27 cellular contexts compared by ENCODE assay signal in the genomic region with DNA sequence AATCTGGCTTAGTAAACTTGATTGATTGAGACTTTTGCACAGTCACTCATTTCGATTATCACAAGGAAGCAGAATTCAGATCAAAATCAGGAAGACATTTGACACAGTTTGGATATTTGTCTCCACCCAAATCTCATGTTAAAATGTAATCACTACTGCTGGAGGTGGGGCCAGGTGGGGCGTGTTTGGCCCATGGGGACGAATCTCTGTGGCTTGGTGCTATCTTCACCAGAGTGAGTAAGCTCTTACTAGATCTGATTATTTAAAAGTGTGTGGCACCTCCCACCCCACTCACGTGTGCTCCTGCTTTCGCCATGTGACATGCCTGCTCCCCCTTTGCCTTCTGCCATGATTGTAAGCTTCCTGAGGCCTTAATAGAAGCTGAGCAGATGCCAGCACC.
"Had no signal": no experiment of that assay in that cellular context is flagged by ENCODE, and none has a peak within 500 bp of the region (broad histone marks: within the 10 kb centered on the region; RNA-seq: fewer than 3 reads in every experiment).

No MANE protein-coding gene starts in this region.

- H3K9ac ChIP-seq: neural progenitor cell, parathyroid adenoma had no signal

- H3K4me3 Mint-ChIP-seq: activated CD4-positive, alpha-beta memory T cell treated with anti-CD3 and anti-CD28 coated beads, Interleukin-2, amount 10 ng/mL, durations not matched to agents 7 days and 5 days; activated CD4-positive, alpha-beta T cell treated with anti-CD3 and anti-CD28 coated beads, Interleukin-2, amount 10 ng/mL, durations not matched to agents 7 days and 5 days; activated naive CD8-positive, alpha-beta T cell; activated T-cell treated with anti-CD3 and anti-CD28 coated beads, Interleukin-2, amount 50 U/mL, for 72 hours; naive thymus-derived CD8-positive, alpha-beta T cell; neural progenitor cell; stimulated activated naive B cell treated with anti-CD40 and anti-IgM and Interleukin-4, amounts not matched to agents 10 μg/mL and 1 μg/mL and 100 μg/mL, for 72 hours; T-helper 2 cell treated with Interferon-gamma antibody and Interleukin-4, amounts not matched to agents 5 μg/mL and 100 μg/mL, for 36 hours had no signal

- H3K4me1 ChIP-seq: body of pancreas, heart left ventricle, left ventricle myocardium inferior, parathyroid adenoma, psoas muscle, suprapubic skin had no signal

- H3K27me3 ChIP-seq: body of pancreas, neural progenitor cell, suprapubic skin, tibial artery had no signal

- H3K27me3 Mint-ChIP-seq: activated naive CD8-positive, alpha-beta T cell had no signal

- H3K4me3 ChIP-seq: body of pancreas, heart left ventricle, left ventricle myocardium inferior, neural progenitor cell, psoas muscle, suprapubic skin, tibial artery had no signal

- H3K27ac Mint-ChIP-seq: activated CD4-positive, alpha-beta memory T cell treated with anti-CD3 and anti-CD28 coated beads, Interleukin-2, amount 10 ng/mL, durations not matched to agents 7 days and 5 days; activated CD4-positive, alpha-beta T cell treated with anti-CD3 and anti-CD28 coated beads, Interleukin-2, amount 10 ng/mL, durations not matched to agents 7 days and 5 days; activated naive CD8-positive, alpha-beta T cell; activated T-cell treated with anti-CD3 and anti-CD28 coated beads, Interleukin-2, amount 50 U/mL, for 72 hours; neural progenitor cell; stimulated activated naive B cell treated with anti-CD40 and anti-IgM and Interleukin-4, amounts not matched to agents 10 μg/mL and 1 μg/mL and 100 μg/mL, for 72 hours; T-helper 2 cell treated with Interferon-gamma antibody and Interleukin-4, amounts not matched to agents 5 μg/mL and 100 μg/mL, for 36 hours had no signal

- ATAC-seq: activated T-cell treated with anti-CD3 and anti-CD28 coated beads, Interleukin-2, amount 50 U/mL, for 72 hours; body of pancreas; esophagus mucosa; heart left ventricle; naive thymus-derived CD8-positive, alpha-beta T cell; psoas muscle; stimulated activated naive B cell treated with anti-CD40 and anti-IgM and Interleukin-4, amounts not matched to agents 10 μg/mL and 1 μg/mL and 100 μg/mL, for 72 hours had no signal

- H3K36me3 Mint-ChIP-seq: activated naive CD8-positive, alpha-beta T cell; naive thymus-derived CD8-positive, alpha-beta T cell; neural progenitor cell; stimulated activated naive B cell treated with anti-CD40 and anti-IgM and Interleukin-4, amounts not matched to agents 10 μg/mL and 1 μg/mL and 100 μg/mL, for 72 hours had no signal

- H3K36me3 ChIP-seq: heart left ventricle, left ventricle myocardium inferior, neural progenitor cell, suprapubic skin, tibial artery had no signal

- H3K9me3 ChIP-seq: body of pancreas, heart left ventricle, left ventricle myocardium inferior, psoas muscle, suprapubic skin, tibial artery had no signal

- H3K27ac ChIP-seq: body of pancreas, heart left ventricle, left ventricle myocardium inferior, neural progenitor cell, parathyroid adenoma, psoas muscle, suprapubic skin, tibial artery had no signal

- H3K9me3 Mint-ChIP-seq: activated CD4-positive, alpha-beta memory T cell treated with anti-CD3 and anti-CD28 coated beads, Interleukin-2, amount 10 ng/mL, durations not matched to agents 7 days and 5 days; activated CD4-positive, alpha-beta T cell treated with anti-CD3 and anti-CD28 coated beads, Interleukin-2, amount 10 ng/mL, durations not matched to agents 7 days and 5 days; activated T-cell treated with anti-CD3 and anti-CD28 coated beads, Interleukin-2, amount 50 U/mL, for 72 hours; T-helper 2 cell treated with Interferon-gamma antibody and Interleukin-4, amounts not matched to agents 5 μg/mL and 100 μg/mL, for 36 hours had no signal

- DNase-seq: activated CD4-positive, alpha-beta memory T cell treated with anti-CD3 and anti-CD28 coated beads, Interleukin-2, amount 10 ng/mL, durations not matched to agents 7 days and 5 days; activated CD4-positive, alpha-beta T cell treated with anti-CD3 and anti-CD28 coated beads, Interleukin-2, amount 10 ng/mL, durations not matched to agents 7 days and 5 days; activated CD4-positive, CD25-positive, alpha-beta regulatory T cell treated with anti-CD3 and anti-CD28 coated beads, Interleukin-2, amount 50 U/mL, for 72 hours; activated naive CD4-positive, alpha-beta T cell; activated T-cell treated with anti-CD3 and anti-CD28 coated beads for 4 hours; activated T-cell treated with anti-CD3 and anti-CD28 coated beads, Interleukin-2, amount 50 U/mL, for 72 hours; aorta; body of pancreas; cerebellar nuclear complex; cortex of kidney; foreskin fibroblast; heart left ventricle; left ventricle myocardium inferior; naive thymus-derived CD8-positive, alpha-beta T cell; occipital lobe; psoas muscle; stimulated activated CD4-positive, alpha-beta T cell treated with anti-CD3 and anti-CD28 coated beads, Interleukin-15, amount 100 ng/mL, for 24 hours; stimulated activated CD4-positive, alpha-beta T cell treated with anti-CD3 and anti-CD28 coated beads, Interleukin-2, amount 100 ng/mL, for 24 hours; stimulated activated naive B cell treated with anti-CD40 and anti-IgM and Interleukin-4, amounts not matched to agents 10 μg/mL and 1 μg/mL and 100 μg/mL, for 72 hours; T-helper 1 cell; tibial artery had no signal

- H3K4me1 Mint-ChIP-seq: activated CD4-positive, alpha-beta memory T cell treated with anti-CD3 and anti-CD28 coated beads, Interleukin-2, amount 10 ng/mL, durations not matched to agents 7 days and 5 days; stimulated activated naive B cell treated with anti-CD40 and anti-IgM and Interleukin-4, amounts not matched to agents 10 μg/mL and 1 μg/mL and 100 μg/mL, for 72 hours had no signal
